ENCODE assay signal across 27 cellular contexts in the genomic region with DNA sequence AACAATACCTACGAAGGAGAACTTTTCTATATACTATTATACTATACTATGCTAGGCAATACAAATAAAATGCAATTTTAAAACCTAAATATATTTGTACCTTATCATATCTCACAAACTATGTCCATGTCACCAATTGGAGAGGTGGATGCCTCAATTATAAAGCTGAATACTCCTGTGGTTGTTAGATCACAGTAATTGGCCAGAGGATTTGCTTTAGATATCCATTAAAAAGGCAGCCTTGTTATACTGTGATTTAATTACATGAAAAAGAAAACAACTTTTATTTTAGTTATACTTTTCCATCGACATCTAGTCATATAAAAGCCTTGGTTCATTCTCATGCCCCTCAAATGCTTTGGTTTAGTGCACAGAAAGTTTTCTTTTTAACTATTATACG.
"Had no signal": no experiment of that assay in that cellular context is flagged by ENCODE, and none has a peak within 500 bp of the region (broad histone marks: within the 10 kb centered on the region; RNA-seq: fewer than 3 reads in every experiment).

No MANE protein-coding gene starts in this region.

- H3K36me3 ChIP-seq: colonic mucosa, esophagus muscularis mucosa, gastrocnemius medialis, gastroesophageal sphincter, heart left ventricle, heart right ventricle had no signal

- H3K9me3 ChIP-seq: colonic mucosa, esophagus muscularis mucosa, esophagus squamous epithelium, gastrocnemius medialis, gastroesophageal sphincter had no signal

- H3K4me3 ChIP-seq: colonic mucosa, coronary artery, dorsolateral prefrontal cortex, esophagus muscularis mucosa, esophagus squamous epithelium, gastrocnemius medialis, gastroesophageal sphincter, heart left ventricle, heart right ventricle had no signal

- FAIRE-seq: colon, endometrium, endothelial cell of umbilical vein, frontal cortex had no signal

- H3K27me3 ChIP-seq: colonic mucosa, dorsolateral prefrontal cortex, esophagus muscularis mucosa, esophagus squamous epithelium, foreskin keratinocyte, gastrocnemius medialis, gastroesophageal sphincter, heart left ventricle, heart right ventricle had no signal

- H3K4me1 ChIP-seq: colonic mucosa, esophagus muscularis mucosa, esophagus squamous epithelium, gastrocnemius medialis, gastroesophageal sphincter, heart left ventricle, heart right ventricle had no signal

- H3K27ac ChIP-seq: colonic mucosa, coronary artery, dorsolateral prefrontal cortex, epithelial cell of prostate, esophagus muscularis mucosa, esophagus squamous epithelium, foreskin keratinocyte, gastrocnemius medialis, gastroesophageal sphincter, heart left ventricle, heart right ventricle had no signal

- ATAC-seq: effector memory CD8-positive, alpha-beta T cell; esophagus mucosa; foreskin keratinocyte; gastrocnemius medialis; gastroesophageal sphincter; heart left ventricle; heart right ventricle had no signal

- DNase-seq: colonic mucosa; cortex of kidney; dermis blood vessel endothelial cell; dorsolateral prefrontal cortex; effector CD4-positive, alpha-beta T cell; effector memory CD4-positive, alpha-beta T cell; effector memory CD8-positive, alpha-beta T cell; endodermal cell; erythroblast; esophagus squamous epithelium; foreskin fibroblast; foreskin keratinocyte; foreskin melanocyte; gastrocnemius medialis; glutamatergic neuron; head of caudate nucleus; heart left ventricle; heart right ventricle had no signal
